In the genomic region with DNA sequence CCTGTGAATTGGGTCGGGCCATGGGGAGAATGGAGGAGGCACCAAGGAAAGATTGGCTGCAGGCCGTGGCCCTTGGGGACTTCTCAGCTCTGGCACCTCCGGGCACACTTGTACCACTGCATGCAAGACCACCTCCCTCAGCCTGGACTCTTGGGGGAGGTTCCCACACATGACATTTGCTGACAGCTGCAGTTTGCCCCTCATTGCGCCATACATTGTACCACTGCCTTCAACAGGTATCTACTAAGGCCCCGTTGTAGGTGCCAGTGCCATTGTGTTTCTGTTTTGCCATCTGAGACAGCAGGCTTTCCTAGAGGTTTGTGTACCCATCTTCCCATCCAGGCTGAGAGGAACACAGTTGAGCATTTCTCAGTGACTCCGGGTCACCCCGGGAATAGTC, we compare ENCODE assay signal across 23 cellular contexts.
"Had no signal": no experiment of that assay in that cellular context is flagged by ENCODE, and none has a peak within 500 bp of the region (broad histone marks: within the 10 kb centered on the region; RNA-seq: fewer than 3 reads in every experiment).

No MANE protein-coding gene starts in this region.

- H3K9me3 Mint-ChIP-seq: memory B cell; natural killer cell; neural crest cell; stimulated activated naive B cell treated with anti-CD40 and anti-IgM and Interleukin-4, amounts not matched to agents 10 μg/mL and 1 μg/mL and 100 μg/mL, for 72 hours; stimulated activated naive CD8-positive, alpha-beta T cell treated with anti-CD3 and anti-CD28 coated beads, Interleukin-15, amount 100 ng/mL, for 72 hours had no signal

- H3K4me3 Mint-ChIP-seq: memory B cell; natural killer cell; neural crest cell; stimulated activated naive B cell treated with anti-CD40 and anti-IgM and Interleukin-4, amounts not matched to agents 10 μg/mL and 1 μg/mL and 100 μg/mL, for 72 hours; stimulated activated naive CD8-positive, alpha-beta T cell treated with anti-CD3 and anti-CD28 coated beads, Interleukin-15, amount 100 ng/mL, for 72 hours had no signal

- DNase-seq: cortex of kidney; dorsolateral prefrontal cortex; effector CD4-positive, alpha-beta T cell; foreskin fibroblast; gastrocnemius medialis; natural killer cell; sigmoid colon; stimulated activated CD4-positive, alpha-beta T cell treated with anti-CD3 and anti-CD28 coated beads, Interleukin-15, amount 100 ng/mL, for 24 hours; stimulated activated CD4-positive, alpha-beta T cell treated with anti-CD3 and anti-CD28 coated beads, Interleukin-2, amount 100 ng/mL, for 48 hours; stimulated activated naive B cell treated with anti-CD40 and anti-IgM and Interleukin-4, amounts not matched to agents 10 μg/mL and 1 μg/mL and 100 μg/mL, for 72 hours; stimulated activated naive CD8-positive, alpha-beta T cell treated with anti-CD3 and anti-CD28 coated beads, Interleukin-15, amount 100 ng/mL, for 72 hours; transverse colon; upper lobe of right lung; uterus had no signal

- H3K4me3 ChIP-seq: dorsolateral prefrontal cortex, gastrocnemius medialis, lung, prostate gland, right atrium auricular region, sigmoid colon, skin epidermis, suprapubic skin, transverse colon, upper lobe of right lung, uterus had no signal

- H3K4me1 Mint-ChIP-seq: memory B cell; natural killer cell; stimulated activated naive B cell treated with anti-CD40 and anti-IgM and Interleukin-4, amounts not matched to agents 10 μg/mL and 1 μg/mL and 100 μg/mL, for 72 hours; stimulated activated naive CD8-positive, alpha-beta T cell treated with anti-CD3 and anti-CD28 coated beads, Interleukin-15, amount 100 ng/mL, for 72 hours had no signal

- H3K27me3 ChIP-seq: dorsolateral prefrontal cortex, gastrocnemius medialis, right atrium auricular region, sigmoid colon, suprapubic skin, transverse colon, upper lobe of right lung, uterus had no signal

- H3K4me1 ChIP-seq: gastrocnemius medialis, prostate gland, right atrium auricular region, transverse colon, upper lobe of right lung, uterus had no signal

- H3K27me3 Mint-ChIP-seq: memory B cell; stimulated activated naive B cell treated with anti-CD40 and anti-IgM and Interleukin-4, amounts not matched to agents 10 μg/mL and 1 μg/mL and 100 μg/mL, for 72 hours; stimulated activated naive CD8-positive, alpha-beta T cell treated with anti-CD3 and anti-CD28 coated beads, Interleukin-15, amount 100 ng/mL, for 72 hours had no signal

- H3K27ac Mint-ChIP-seq: memory B cell; natural killer cell; stimulated activated naive B cell treated with anti-CD40 and anti-IgM and Interleukin-4, amounts not matched to agents 10 μg/mL and 1 μg/mL and 100 μg/mL, for 72 hours; stimulated activated naive CD8-positive, alpha-beta T cell treated with anti-CD3 and anti-CD28 coated beads, Interleukin-15, amount 100 ng/mL, for 72 hours had no signal

- H3K36me3 ChIP-seq: gastrocnemius medialis, prostate gland, right atrium auricular region, sigmoid colon, suprapubic skin, transverse colon, upper lobe of right lung, uterus had no signal

- H3K27ac ChIP-seq: epithelial cell of prostate, gastrocnemius medialis, prostate gland, right atrium auricular region, sigmoid colon, suprapubic skin, transverse colon, upper lobe of right lung, uterus had no signal

- ATAC-seq: esophagus mucosa; gastrocnemius medialis; natural killer cell; stimulated activated naive B cell treated with anti-CD40 and anti-IgM and Interleukin-4, amounts not matched to agents 10 μg/mL and 1 μg/mL and 100 μg/mL, for 72 hours; stimulated activated naive CD8-positive, alpha-beta T cell treated with anti-CD3 and anti-CD28 coated beads, Interleukin-15, amount 100 ng/mL, for 72 hours had no signal

- H3K36me3 Mint-ChIP-seq: memory B cell; natural killer cell; stimulated activated naive B cell treated with anti-CD40 and anti-IgM and Interleukin-4, amounts not matched to agents 10 μg/mL and 1 μg/mL and 100 μg/mL, for 72 hours had no signal

- H3K9me3 ChIP-seq: gastrocnemius medialis, prostate gland, right atrium auricular region, sigmoid colon, suprapubic skin, transverse colon, upper lobe of right lung, uterus had no signal
